Comparison of ENCODE assay signal across 8 cellular contexts in genomic region chr15:25790003-25790660, GRCh38.
DNase-seq lines count a peak whose midpoint lies in the region; ATAC-seq and TF ChIP-seq lines count a peak whose summit lies in the region.

No MANE protein-coding gene starts in this region.

- DNase-seq in GM04504 (ENCODE audit: low read depth) (peak; percentile 85), glutamatergic neuron (no peak), DMS153 (lab: John Stamatoyannopoulos, UW) (no peak), NCI-H82 (lab: John Stamatoyannopoulos, UW) (no peak), NCI-H2081 treated with DMSO at 0.1 percent for 48 hours (lab: John Stamatoyannopoulos, UW) (no peak)
- DNase-seq in activated CD4-positive, alpha-beta memory T cell treated with anti-CD3 and anti-CD28 coated beads for 36 hours = peak; percentile 75
- peak; percentile 54 to 61 for DNase-seq in stimulated activated CD4-positive, alpha-beta T cell treated with anti-CD3 and anti-CD28 coated beads, Interleukin-15, amount 100 ng/mL, for 48 hours (ENCODE audit: low read depth in 2 of 2)

- peak overlapping the region; percentile 84 for H3K27ac Mint-ChIP-seq in activated CD4-positive, alpha-beta memory T cell treated with anti-CD3 and anti-CD28 coated beads for 36 hours
- H3K27ac Mint-ChIP-seq in glutamatergic neuron (ENCODE audit: unreplicated experiment) = peak overlapping the region; percentile 33

- CTCF ChIA-PET in activated CD4-positive, alpha-beta memory T cell treated with anti-CD3 and anti-CD28 coated beads for 36 hours (lab: Charles Lee) = interaction anchor here (0.7 to 2.5 kb wide), 2 partner anchors 11 to 144 kb away, joined by 3 to 8 read pairs; no protein-coding TSS in a partner anchor

- H3K36me3 Mint-ChIP-seq in activated CD4-positive, alpha-beta memory T cell treated with anti-CD3 and anti-CD28 coated beads for 36 hours = no peaks in the 10 kb centered on the region
- peaks cover 4% of the 10 kb centered on the region for H3K36me3 Mint-ChIP-seq in glutamatergic neuron (ENCODE audit: unreplicated experiment)

- H3K27me3 Mint-ChIP-seq in activated CD4-positive, alpha-beta memory T cell treated with anti-CD3 and anti-CD28 coated beads for 36 hours = no peaks in the 10 kb centered on the region
- peaks cover 1% of the 10 kb centered on the region for H3K27me3 Mint-ChIP-seq in glutamatergic neuron (ENCODE audit: unreplicated experiment)

- peaks cover 58% of the 10 kb centered on the region for H3K4me1 Mint-ChIP-seq in activated CD4-positive, alpha-beta memory T cell treated with anti-CD3 and anti-CD28 coated beads for 36 hours (ENCODE audit: low read depth)
- peaks cover 18% of the 10 kb centered on the region for H3K4me1 Mint-ChIP-seq in glutamatergic neuron (ENCODE audit: low read depth, unreplicated experiment)

- TF ChIP-seq CTCF in glutamatergic neuron (IDR thresholded peaks at IDR 0.05; ENCODE audit: partially characterized antibody, unreplicated experiment) = no peak

- no peak for ATAC-seq in GM19035 (IDR thresholded peaks at IDR 0.05; ENCODE audit: unreplicated experiment)

- H3K4me3 Mint-ChIP-seq in activated CD4-positive, alpha-beta memory T cell treated with anti-CD3 and anti-CD28 coated beads for 36 hours = peak overlapping the region; percentile 25
- no peak overlapping the region for H3K4me3 Mint-ChIP-seq in glutamatergic neuron (ENCODE audit: unreplicated experiment)

- intact Hi-C loops in activated CD4-positive, alpha-beta memory T cell treated with anti-CD3 and anti-CD28 coated beads for 36 hours (cut with micrococcal nuclease) = loop anchor here (1.0 to 5.0 kb wide), 6 partner anchors 23 to 284 kb away; no protein-coding TSS in a partner anchor

- POLR2A ChIA-PET in activated CD4-positive, alpha-beta memory T cell treated with anti-CD3 and anti-CD28 coated beads for 36 hours (lab: Charles Lee) = interaction anchor here (0.6 kb wide), 2 partner anchors 59 to 60 kb away, joined by 3 to 4 read pairs; no protein-coding TSS in a partner anchor

- H3K9me3 Mint-ChIP-seq in activated CD4-positive, alpha-beta memory T cell treated with anti-CD3 and anti-CD28 coated beads for 36 hours = no peaks in the 10 kb centered on the region
- H3K9me3 Mint-ChIP-seq in glutamatergic neuron (ENCODE audit: unreplicated experiment) = peaks cover 3% of the 10 kb centered on the region

Comparison
In these comparisons a context has a peak if more than half of its experiments do, and no peak if none do; other contexts are left out.
1. DNase-seq: peak in GM04504 (single experiment), activated CD4-positive, alpha-beta memory T cell treated with anti-CD3 and anti-CD28 coated beads for 36 hours (single experiment) and stimulated activated CD4-positive, alpha-beta T cell treated with anti-CD3 and anti-CD28 coated beads, Interleukin-15, amount 100 ng/mL, for 48 hours (2 of 2); none in glutamatergic neuron (single experiment), DMS153 (single experiment), NCI-H82 (single experiment) and NCI-H2081 treated with DMSO at 0.1 percent for 48 hours (single experiment).